Comparison of ENCODE assay signal across 8 cellular contexts in genomic region chr3:50542177-50543034, GRCh38. TPM values are rescaled to one million over a fixed set of nuclear protein-coding genes. Genes with fewer than 3 reads are reported as not detected.
DNase-seq lines count a peak whose midpoint lies in the region; ATAC-seq lines count a peak whose summit lies in the region.

No MANE protein-coding gene starts in this region.

- DNase-seq in NCI-H187 (lab: John Stamatoyannopoulos, UW) (peak; percentile 8 to 28), NCI-H187 treated with DMSO at 0.1 percent for 48 hours (lab: John Stamatoyannopoulos, UW) (no peak), NCI-H2107 (lab: John Stamatoyannopoulos, UW) (peak; percentile 13), cerebellar cortex (ENCODE audit: low spot score) (peak; percentile 87), left colon (peak; percentile 39 to 78)
- DNase-seq in stimulated activated CD4-positive, alpha-beta T cell treated with anti-CD3 and anti-CD28 coated beads, Interleukin-4, amount 100 ng/mL, for 24 hours, result peak; percentile 70

- ATAC-seq in activated CD4-positive, CD25-positive, alpha-beta regulatory T cell treated with anti-CD3 and anti-CD28 coated beads, Interleukin-2, amount 50 U/mL, for 24 hours, result peak; percentile 41 to 46
- ATAC-seq in left colon (peak; percentile 87), HG03565 (IDR thresholded peaks at IDR 0.05; ENCODE audit: unreplicated experiment) (no peak)

- intact Hi-C loops in left colon (cut with DNase I, micrococcal nuclease), result loop anchor here (5.0 to 10.0 kb wide), 2 partner anchors 105 to 108 kb away; no protein-coding TSS in a partner anchor

RNA-seq across cellular contexts. Expression of gene C3orf18, which starts 25.1 kb away (rescaled TPM):
- total RNA-seq in left colon, result 1 to 10 TPM; 2.1 to 2.8 TPM

RNA-seq across cellular contexts. Expression of gene HEMK1, which starts 26.9 kb away (rescaled TPM):
- total RNA-seq in left colon, result 10 to 100 TPM; 21.9 to 24.8 TPM

RNA-seq across cellular contexts. Expression of gene CACNA2D2, which starts 39.0 kb away (rescaled TPM):
- 1 to 10 TPM; 1.9 to 3.2 TPM for total RNA-seq in left colon
